In the genomic region with DNA sequence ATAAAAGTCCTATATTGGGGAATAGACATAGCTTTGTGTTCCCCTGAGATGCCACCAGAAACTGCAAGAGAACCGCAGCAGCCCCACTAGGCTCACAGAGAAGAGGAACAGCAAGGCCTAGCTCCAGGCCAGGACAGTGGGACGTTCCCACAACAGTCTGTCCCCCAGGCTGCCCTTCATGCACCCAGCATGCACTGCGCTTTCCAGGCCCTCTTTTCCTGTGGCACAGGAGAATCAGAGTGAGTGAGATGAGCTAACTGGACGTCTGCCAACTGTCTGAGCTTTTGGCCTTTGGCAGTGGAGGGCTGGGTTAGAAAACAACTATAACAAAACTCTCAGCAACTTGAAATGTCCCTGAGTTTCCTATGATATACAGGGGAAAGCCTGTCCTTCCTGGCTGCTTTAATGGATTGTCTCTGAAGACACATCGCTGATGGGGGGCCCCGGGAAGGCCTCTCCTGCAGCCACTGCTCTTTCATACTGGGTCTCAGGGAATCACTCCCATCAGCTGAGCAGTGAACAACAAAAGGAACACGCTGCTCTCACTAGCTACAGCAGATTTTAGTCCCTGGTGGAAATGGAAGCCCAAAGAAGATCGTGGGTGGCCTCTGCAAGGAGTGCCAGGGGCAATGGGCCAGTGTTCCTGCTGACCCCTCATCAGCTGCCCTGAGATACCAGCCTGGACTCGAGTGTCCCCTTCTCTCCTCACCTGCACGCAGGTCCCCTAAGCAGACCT, we compare ENCODE assay signal across 8 cellular contexts. TPM values are rescaled to one million over a fixed set of nuclear protein-coding genes. Genes with fewer than 3 reads are reported as not detected.
DNase-seq lines count a peak whose midpoint lies in the region; ATAC-seq, FAIRE-seq and TF ChIP-seq lines count a peak whose summit lies in the region.

No MANE protein-coding gene starts in this region.

- TF ChIP-seq EP300 in A549 (IDR thresholded peaks at IDR 0.05): no peak

- no peak overlapping the region for H3K4me2 ChIP-seq in A549

- WGBS in A549 (ENCODE audit: missing lambda C conversion rate): 75% methylated on average over 9 of the region's 10 CpGs

- H3K9me3 ChIP-seq in A549 (no peaks in the 10 kb centered on the region), left lung (no peaks in the 10 kb centered on the region)

- H3K27me3 ChIP-seq in left lung: no peaks in the 10 kb centered on the region

- DNase-seq in A549 (ENCODE audit: low read depth in 1 of 2, low spot score in 1 of 2): no peak
- peak; percentile 61 for DNase-seq in NCI-H1105 treated with DMSO at 0.1 percent for 48 hours (lab: John Stamatoyannopoulos, UW)
- DNase-seq in caudate nucleus (lab: John Stamatoyannopoulos, UW): peak in 6 of 61 donors; percentile 8 to 40 (median 24)
- no peak for DNase-seq in left lung
- no peak for DNase-seq in GM12891 (ENCODE audit: insufficient read length, low spot score)
- DNase-seq in activated naive CD4-positive, alpha-beta T cell (lab: John Stamatoyannopoulos, UW): no peak

- TF ChIP-seq POLR2A in A549 (IDR thresholded peaks at IDR 0.05; ENCODE audit: low read length) (no peak), GM12891 (IDR thresholded peaks at IDR 0.05; ENCODE audit: low read depth, low read length) (no peak)

- H3K4me1 ChIP-seq in A549: peaks cover 17% of the 10 kb centered on the region
- peaks cover 11 to 17% of the 10 kb centered on the region in 2 donors for H3K4me1 ChIP-seq in left lung

- FAIRE-seq in A549 (lab: Jason Lieb, UNC): no peak
- no peak for FAIRE-seq in GM12891 (lab: Jason Lieb, UNC)

- CTCF ChIA-PET in A549 (lab: Yijun Ruan, JAX): interaction anchor here (0.9 to 3.2 kb wide), 4 partner anchors 10 to 226 kb away, joined by 3 to 32 read pairs (median 12); no protein-coding TSS in a partner anchor

- no peak overlapping the region for H3K4me3 ChIP-seq in A549
- H3K4me3 ChIP-seq in left lung: no peak overlapping the region

- H3K36me3 ChIP-seq in left lung: peaks cover 0 to 42% of the 10 kb centered on the region in 2 donors

- POLR2A ChIA-PET in A549 (lab: Yijun Ruan, JAX): no interaction called here

- ATAC-seq in A549: peak; percentile 0 to 10; a peak in 3 of 6 replicates
- peak; percentile 23 for ATAC-seq in left lung
- ATAC-seq in HG02610 (IDR thresholded peaks at IDR 0.05; ENCODE audit: unreplicated experiment): no peak
- ATAC-seq in HG03457 (IDR thresholded peaks at IDR 0.05; ENCODE audit: unreplicated experiment): no peak

- intact Hi-C loops in left lung (cut with DNase I): no loop called here

- peak overlapping the region in 1 of 2 experiments; percentile 42; a peak in 2 of 6 replicates for H3K27ac ChIP-seq in A549
- H3K27ac ChIP-seq in caudate nucleus (ENCODE audit: low read depth, low read length): peak overlapping the region; percentile 23
- H3K27ac ChIP-seq in left lung: peak overlapping the region in 1 of 2 donors; percentile 33

- no peak for TF ChIP-seq CTCF in A549 (IDR thresholded peaks at IDR 0.05)
- TF ChIP-seq CTCF in left lung (IDR thresholded peaks at IDR 0.05): no peak

- no peak for TF ChIP-seq RAD21 in A549 (conservative IDR thresholded peaks at IDR 0.05 in 1 of 2, IDR thresholded peaks at IDR 0.05 in 1 of 2)

TF ChIP-seq in A549, 52 proteins besides CTCF, POLR2A, EP300 and RAD21:
- TF ChIP-seq JUN (IDR thresholded peaks at IDR 0.05): peak in 1 of 2 experiments; percentile 27; a peak in 1 of 5 replicates
- TF ChIP-seq NR3C1 (IDR thresholded peaks at IDR 0.05): no peak
TF ChIP-seq in A549: peak in this region for 1.

TF ChIP-seq in GM12891, 5 proteins besides CTCF, POLR2A, EP300 and RAD21:
- TF ChIP-seq PAX5 (IDR thresholded peaks at IDR 0.05; ENCODE audit: insufficient read depth, low read length, severe bottlenecking) (no peak), POLR2AphosphoS5 (IDR thresholded peaks at IDR 0.05; ENCODE audit: low read depth, low read length) (no peak; the same call in 1 of the 2 replicates), POU2F2 (IDR thresholded peaks at IDR 0.05; ENCODE audit: low read depth, low read length) (no peak), SPI1 (IDR thresholded peaks at IDR 0.05; ENCODE audit: low read depth, low read length) (no peak), TAF1 (IDR thresholded peaks at IDR 0.05; ENCODE audit: low read depth, low read length) (no peak)

RNA-seq across cellular contexts. Expression of gene PODXL, which starts 53.5 kb away (rescaled TPM):
- 13.2 and 16.7 TPM in 2 replicates for polyA plus RNA-seq in A549 (2011; rRNA removed)
- 17.5 and 19.7 TPM in 2 replicates for polyA plus RNA-seq in A549 (2012; cell fraction: cytosol; rRNA removed)
- polyA plus RNA-seq in A549 (2012; cell fraction: nucleus; rRNA removed): 31.8 and 46.0 TPM in 2 replicates
- polyA plus RNA-seq in A549 (2017; fragmentation: RNase III; extraction: RNeasy Plus Mini Kit Qiagen cat#74134 plus additional on column Dnase treatment): 28.4 to 35.3 TPM (median 33.6 TPM) in 3 replicates
- 22.7 and 24.9 TPM in 2 replicates for polyA minus RNA-seq in A549 (2011; rRNA and poly(A)+ RNA removed)
- total RNA-seq in left lung: 100 to 1,000 TPM in 1 of 2 donors, 10 to 100 TPM in 1; 62.1 to 124 TPM
- 0.40 TPM for polyA plus RNA-seq in GM12891 (2012; ENCODE audit: low read depth, missing spikeins)

Comparison
In these comparisons a context has a peak if more than half of its experiments do, and no peak if none do; other contexts are left out.
1. ATAC-seq: peak in A549 (2 of 2) and left lung (single experiment); none in HG02610 (single experiment) and HG03457 (single experiment).